1 cellular context compared by ENCODE assay signal in the genomic region with DNA sequence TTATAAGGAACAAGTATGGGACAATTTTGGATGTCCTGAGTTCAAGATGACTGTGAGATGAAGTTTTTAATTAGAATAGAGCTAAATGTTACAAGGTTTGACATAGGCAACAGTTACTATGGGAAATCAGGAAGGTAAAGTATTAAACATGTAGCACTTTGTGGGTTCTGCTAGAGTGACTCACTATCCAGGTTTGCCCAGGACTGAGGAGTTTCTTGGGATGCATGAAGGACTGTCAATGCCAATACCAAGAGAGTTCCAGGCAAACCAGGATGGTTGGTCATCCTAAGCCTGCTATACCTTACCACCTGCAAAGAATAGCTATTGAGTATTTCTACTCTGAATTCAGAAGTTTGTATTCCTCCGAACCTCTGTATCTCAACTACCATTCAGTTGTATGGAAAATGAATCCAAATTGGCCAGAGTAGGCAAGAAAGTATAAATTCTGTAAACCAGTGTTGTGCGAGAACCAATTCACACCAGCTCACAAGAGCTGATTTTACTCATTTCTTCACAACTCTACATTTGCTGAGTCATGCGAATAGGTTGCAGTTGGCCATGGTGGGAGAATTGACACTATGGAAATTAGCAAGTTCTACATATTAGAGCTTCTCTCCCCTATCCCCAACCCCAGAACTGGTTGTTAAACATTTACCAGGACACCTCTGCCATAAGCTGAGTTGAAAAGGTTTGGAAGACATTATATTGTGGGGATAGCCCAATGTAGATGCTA.
TF ChIP-seq lines count a peak whose summit lies in the region.

No MANE protein-coding gene starts in this region.

TF ChIP-seq in HepG2, 621 proteins besides CTCF, POLR2A, EP300 and RAD21 (continued from another document):
- TF ChIP-seq, protein P1, sequence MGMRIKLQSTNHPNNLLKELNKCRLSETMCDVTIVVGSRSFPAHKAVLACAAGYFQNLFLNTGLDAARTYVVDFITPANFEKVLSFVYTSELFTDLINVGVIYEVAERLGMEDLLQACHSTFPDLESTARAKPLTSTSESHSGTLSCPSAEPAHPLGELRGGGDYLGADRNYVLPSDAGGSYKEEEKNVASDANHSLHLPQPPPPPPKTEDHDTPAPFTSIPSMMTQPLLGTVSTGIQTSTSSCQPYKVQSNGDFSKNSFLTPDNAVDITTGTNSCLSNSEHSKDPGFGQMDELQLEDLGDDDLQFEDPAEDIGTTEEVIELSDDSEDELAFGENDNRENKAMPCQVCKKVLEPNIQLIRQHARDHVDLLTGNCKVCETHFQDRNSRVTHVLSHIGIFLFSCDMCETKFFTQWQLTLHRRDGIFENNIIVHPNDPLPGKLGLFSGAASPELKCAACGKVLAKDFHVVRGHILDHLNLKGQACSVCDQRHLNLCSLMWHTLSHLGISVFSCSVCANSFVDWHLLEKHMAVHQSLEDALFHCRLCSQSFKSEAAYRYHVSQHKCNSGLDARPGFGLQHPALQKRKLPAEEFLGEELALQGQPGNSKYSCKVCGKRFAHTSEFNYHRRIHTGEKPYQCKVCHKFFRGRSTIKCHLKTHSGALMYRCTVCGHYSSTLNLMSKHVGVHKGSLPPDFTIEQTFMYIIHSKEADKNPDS (CRISPR knock-in tag; IDR thresholded peaks at IDR 0.05) = no peak
- TF ChIP-seq FOXK1 (CRISPR knock-in tag; IDR thresholded peaks at IDR 0.05; ENCODE audit: borderline replicate concordance, low read depth) (no peak), SMAD1 (CRISPR knock-in tag; IDR thresholded peaks at IDR 0.05; ENCODE audit: borderline replicate concordance, low read depth) (no peak), ARNT2 (CRISPR knock-in tag; IDR thresholded peaks at IDR 0.05; ENCODE audit: low read depth) (no peak), MAFF (IDR thresholded peaks at IDR 0.05; ENCODE audit: low read depth, low read length) (peak; percentile 96), ZFP82 (CRISPR knock-in tag; IDR thresholded peaks at IDR 0.05; ENCODE audit: borderline replicate concordance) (no peak), HMGA1 (CRISPR knock-in tag; conservative IDR thresholded peaks at IDR 0.05) (no peak), MEIS2 (CRISPR knock-in tag; IDR thresholded peaks at IDR 0.05) (no peak), TOE1 (CRISPR knock-in tag; IDR thresholded peaks at IDR 0.05) (no peak), ZNF775 (CRISPR knock-in tag; IDR thresholded peaks at IDR 0.05; ENCODE audit: borderline replicate concordance) (no peak), ZNF577 (CRISPR knock-in tag; IDR thresholded peaks at IDR 0.05; ENCODE audit: borderline replicate concordance, low read depth) (no peak)
- TF ChIP-seq, protein P2, sequence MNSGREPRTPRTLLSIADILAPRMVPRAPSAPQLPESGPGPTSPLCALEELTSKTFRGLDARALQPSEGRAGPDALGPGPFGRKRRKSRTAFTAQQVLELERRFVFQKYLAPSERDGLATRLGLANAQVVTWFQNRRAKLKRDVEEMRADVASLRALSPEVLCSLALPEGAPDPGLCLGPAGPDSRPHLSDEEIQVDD (CRISPR knock-in tag; IDR thresholded peaks at IDR 0.05; ENCODE audit: borderline replicate concordance) = no peak
- TF ChIP-seq, protein P3, sequence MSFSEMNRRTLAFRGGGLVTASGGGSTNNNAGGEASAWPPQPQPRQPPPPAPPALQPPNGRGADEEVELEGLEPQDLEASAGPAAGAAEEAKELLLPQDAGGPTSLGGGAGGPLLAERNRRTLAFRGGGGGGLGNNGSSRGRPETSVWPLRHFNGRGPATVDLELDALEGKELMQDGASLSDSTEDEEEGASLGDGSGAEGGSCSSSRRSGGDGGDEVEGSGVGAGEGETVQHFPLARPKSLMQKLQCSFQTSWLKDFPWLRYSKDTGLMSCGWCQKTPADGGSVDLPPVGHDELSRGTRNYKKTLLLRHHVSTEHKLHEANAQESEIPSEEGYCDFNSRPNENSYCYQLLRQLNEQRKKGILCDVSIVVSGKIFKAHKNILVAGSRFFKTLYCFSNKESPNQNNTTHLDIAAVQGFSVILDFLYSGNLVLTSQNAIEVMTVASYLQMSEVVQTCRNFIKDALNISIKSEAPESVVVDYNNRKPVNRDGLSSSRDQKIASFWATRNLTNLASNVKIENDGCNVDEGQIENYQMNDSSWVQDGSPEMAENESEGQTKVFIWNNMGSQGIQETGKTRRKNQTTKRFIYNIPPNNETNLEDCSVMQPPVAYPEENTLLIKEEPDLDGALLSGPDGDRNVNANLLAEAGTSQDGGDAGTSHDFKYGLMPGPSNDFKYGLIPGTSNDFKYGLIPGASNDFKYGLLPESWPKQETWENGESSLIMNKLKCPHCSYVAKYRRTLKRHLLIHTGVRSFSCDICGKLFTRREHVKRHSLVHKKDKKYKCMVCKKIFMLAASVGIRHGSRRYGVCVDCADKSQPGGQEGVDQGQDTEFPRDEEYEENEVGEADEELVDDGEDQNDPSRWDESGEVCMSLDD (CRISPR knock-in tag; IDR thresholded peaks at IDR 0.05; ENCODE audit: borderline replicate concordance) = no peak
